8 cellular contexts compared by ENCODE assay signal in genomic region chr1:44707959-44708831, GRCh38. TPM values are rescaled to one million over a fixed set of nuclear protein-coding genes. Genes with fewer than 3 reads are reported as not detected.
DNase-seq lines count a peak whose midpoint lies in the region; ATAC-seq and TF ChIP-seq lines count a peak whose summit lies in the region.

No MANE protein-coding gene starts in this region.

- H3K4me1 ChIP-seq in cardiac muscle cell (ENCODE audit: low read depth) (no peaks in the 10 kb centered on the region), gastrocnemius medialis (peaks cover 0 to 4% of the 10 kb centered on the region in 2 donors)

- CTCF ChIA-PET in activated CD4-positive, alpha-beta T cell treated with anti-CD3 and anti-CD28 coated beads for 36 hours (lab: Charles Lee), result interaction anchor here (0.6 to 1.6 kb wide), 4 partner anchors 10 to 120 kb away, joined by 4 to 7 read pairs (median 6); partner anchors contain the start of gene RPS8

- peak overlapping the region; percentile 42 for H3K4me3 Mint-ChIP-seq in activated CD4-positive, alpha-beta T cell treated with anti-CD3 and anti-CD28 coated beads for 36 hours
- peak overlapping the region; percentile 47 for H3K4me3 Mint-ChIP-seq in activated T-helper 2 cell treated with anti-CD3 and anti-CD28 coated beads, Interferon-gamma antibody, Interleukin-2, Interleukin-4, amounts not matched to agents 10 μg/mL and 5 μg/mL and 100 μg/mL, durations not matched to agents 14 hours and 24 hours and 36 hours (ENCODE audit: low read depth)

- intact Hi-C loops in activated CD4-positive, alpha-beta T cell treated with anti-CD3 and anti-CD28 coated beads for 36 hours (cut with DNase I, micrococcal nuclease), result no loop called here
- intact Hi-C loops in activated T-helper 2 cell treated with anti-CD3 and anti-CD28 coated beads, Interferon-gamma antibody, Interleukin-2, Interleukin-4, amounts not matched to agents 10 μg/mL and 5 μg/mL and 100 μg/mL, durations not matched to agents 14 hours and 24 hours and 36 hours (cut with micrococcal nuclease), result no loop called here
- intact Hi-C loops in gastrocnemius medialis (cut with DNase I; ENCODE audit: low total_unique reads), result no loop called here

- H3K27me3 ChIP-seq in cardiac muscle cell, result no peaks in the 10 kb centered on the region
- H3K27me3 ChIP-seq in gastrocnemius medialis, result no peaks in the 10 kb centered on the region

- H3K9me3 Mint-ChIP-seq in activated CD4-positive, alpha-beta T cell treated with anti-CD3 and anti-CD28 coated beads for 36 hours (ENCODE audit: low read depth), result no peaks in the 10 kb centered on the region
- H3K9me3 Mint-ChIP-seq in activated T-helper 2 cell treated with anti-CD3 and anti-CD28 coated beads, Interferon-gamma antibody, Interleukin-2, Interleukin-4, amounts not matched to agents 10 μg/mL and 5 μg/mL and 100 μg/mL, durations not matched to agents 14 hours and 24 hours and 36 hours, result no peaks in the 10 kb centered on the region

- no peak overlapping the region for H3K4me3 ChIP-seq in cardiac muscle cell
- H3K4me3 ChIP-seq in gastrocnemius medialis, result peak overlapping the region in 3 of 4 donors; percentile 17 to 39 (median 22)

- no peaks in the 10 kb centered on the region for H3K36me3 ChIP-seq in cardiac muscle cell
- H3K36me3 ChIP-seq in gastrocnemius medialis, result no peaks in the 10 kb centered on the region

- POLR2A ChIA-PET in activated CD4-positive, alpha-beta T cell treated with anti-CD3 and anti-CD28 coated beads for 36 hours (lab: Charles Lee), result interaction anchor here (1.0 kb wide), 1 partner anchor 13 kb away, joined by 6 read pairs; no protein-coding TSS in a partner anchor

- peak; percentile 43 for DNase-seq in activated CD4-positive, alpha-beta T cell treated with anti-CD3 and anti-CD28 coated beads for 36 hours
- DNase-seq in activated CD4-positive, alpha-beta T cell treated with anti-CD3 and anti-CD28 coated beads, Interleukin-2, amount 50 U/mL, for 4 hours, result no peak
- peak; percentile 73 for DNase-seq in MV-4-11 (lab: John Stamatoyannopoulos, UW)
- no peak for DNase-seq in activated T-helper 2 cell treated with anti-CD3 and anti-CD28 coated beads, Interferon-gamma antibody, Interleukin-2, Interleukin-4, amounts not matched to agents 10 μg/mL and 5 μg/mL and 100 μg/mL, durations not matched to agents 14 hours and 24 hours and 36 hours (ENCODE audit: low spot score)
- DNase-seq in cardiac muscle cell (ENCODE audit: low read depth in 1 of 2, low spot score in 1 of 2), result peak; percentile 47 to 71
- DNase-seq in gastrocnemius medialis, result no peak
- DNase-seq in NK-92 (lab: John Stamatoyannopoulos, UW; ENCODE audit: unreplicated experiment), result no peak
- DNase-seq in ecto neural progenitor cell (ENCODE audit: low spot score), result no peak

- H3K27ac ChIP-seq in cardiac muscle cell (no peak overlapping the region), gastrocnemius medialis (no peak overlapping the region)

- H3K9me3 ChIP-seq in cardiac muscle cell (ENCODE audit: low read depth), result no peaks in the 10 kb centered on the region
- no peaks in the 10 kb centered on the region for H3K9me3 ChIP-seq in gastrocnemius medialis

- no peak for TF ChIP-seq POLR2A in gastrocnemius medialis (IDR thresholded peaks at IDR 0.05)

- no peaks in the 10 kb centered on the region for H3K27me3 Mint-ChIP-seq in activated CD4-positive, alpha-beta T cell treated with anti-CD3 and anti-CD28 coated beads for 36 hours
- peaks cover 15% of the 10 kb centered on the region for H3K27me3 Mint-ChIP-seq in activated T-helper 2 cell treated with anti-CD3 and anti-CD28 coated beads, Interferon-gamma antibody, Interleukin-2, Interleukin-4, amounts not matched to agents 10 μg/mL and 5 μg/mL and 100 μg/mL, durations not matched to agents 14 hours and 24 hours and 36 hours (ENCODE audit: low read depth)

- no peaks in the 10 kb centered on the region for H3K36me3 Mint-ChIP-seq in activated CD4-positive, alpha-beta T cell treated with anti-CD3 and anti-CD28 coated beads for 36 hours (ENCODE audit: low read depth)
- no peaks in the 10 kb centered on the region for H3K36me3 Mint-ChIP-seq in activated T-helper 2 cell treated with anti-CD3 and anti-CD28 coated beads, Interferon-gamma antibody, Interleukin-2, Interleukin-4, amounts not matched to agents 10 μg/mL and 5 μg/mL and 100 μg/mL, durations not matched to agents 14 hours and 24 hours and 36 hours (ENCODE audit: low read depth)

- peak; percentile 76 for TF ChIP-seq CTCF in cardiac muscle cell (IDR thresholded peaks at IDR 0.05; ENCODE audit: low read depth, low read length)
- TF ChIP-seq CTCF in gastrocnemius medialis (IDR thresholded peaks at IDR 0.05 in 4 of 5, conservative IDR thresholded peaks at IDR 0.05 in 1 of 5), result peak in 4 of 5 experiments; percentile 37 to 64 (median 42)

- H3K27ac Mint-ChIP-seq in activated CD4-positive, alpha-beta T cell treated with anti-CD3 and anti-CD28 coated beads for 36 hours, result peak overlapping the region; percentile 62
- H3K27ac Mint-ChIP-seq in activated T-helper 2 cell treated with anti-CD3 and anti-CD28 coated beads, Interferon-gamma antibody, Interleukin-2, Interleukin-4, amounts not matched to agents 10 μg/mL and 5 μg/mL and 100 μg/mL, durations not matched to agents 14 hours and 24 hours and 36 hours, result peak overlapping the region; percentile 52

- in situ Hi-C loops in gastrocnemius medialis (cut with MboI; ENCODE audit: low sequenced_read_pairs in 4 of 4), result no loop called here

- peak; percentile 83 for ATAC-seq in activated CD4-positive, alpha-beta T cell treated with anti-CD3 and anti-CD28 coated beads for 36 hours
- peak; percentile 80 to 82 for ATAC-seq in gastrocnemius medialis

- peaks cover 14% of the 10 kb centered on the region for H3K4me1 Mint-ChIP-seq in activated CD4-positive, alpha-beta T cell treated with anti-CD3 and anti-CD28 coated beads for 36 hours
- peaks cover 8% of the 10 kb centered on the region for H3K4me1 Mint-ChIP-seq in activated T-helper 2 cell treated with anti-CD3 and anti-CD28 coated beads, Interferon-gamma antibody, Interleukin-2, Interleukin-4, amounts not matched to agents 10 μg/mL and 5 μg/mL and 100 μg/mL, durations not matched to agents 14 hours and 24 hours and 36 hours (ENCODE audit: low read depth)

RNA-seq across cellular contexts. Expression of gene RNU5D-1, which starts 22.8 kb away (rescaled TPM):
- not detected for total RNA-seq in activated CD4-positive, alpha-beta T cell treated with anti-CD3 and anti-CD28 coated beads for 36 hours
- not detected in 2 replicates for total RNA-seq in activated T-helper 2 cell treated with anti-CD3 and anti-CD28 coated beads, Interferon-gamma antibody, Interleukin-2, Interleukin-4, amounts not matched to agents 10 μg/mL and 5 μg/mL and 100 μg/mL, durations not matched to agents 14 hours and 24 hours and 36 hours
- total RNA-seq in cardiac muscle cell (not detected in 2 replicates), gastrocnemius medialis (not detected)
- not detected in 2 replicates for polyA plus RNA-seq in cardiac muscle cell

RNA-seq across cellular contexts. Expression of gene KIF2C, which starts 31.4 kb away (rescaled TPM):
- total RNA-seq in activated CD4-positive, alpha-beta T cell treated with anti-CD3 and anti-CD28 coated beads for 36 hours, result 100 to 1,000 TPM; 101 to 119 TPM
- total RNA-seq in activated T-helper 2 cell treated with anti-CD3 and anti-CD28 coated beads, Interferon-gamma antibody, Interleukin-2, Interleukin-4, amounts not matched to agents 10 μg/mL and 5 μg/mL and 100 μg/mL, durations not matched to agents 14 hours and 24 hours and 36 hours, result 82.7 and 83.5 TPM in 2 replicates
- total RNA-seq in cardiac muscle cell (11.0 and 80.8 TPM in 2 replicates), gastrocnemius medialis (under 1 TPM in 2 of 4 donors, not detected in 2; 0.46 to 0.55 TPM)
- polyA plus RNA-seq in cardiac muscle cell, result 10.0 and 82.5 TPM in 2 replicates

RNA-seq across cellular contexts. Expression of gene ARMH1, which starts 33.7 kb away (rescaled TPM):
- 10 to 100 TPM; 67.3 to 75.1 TPM for total RNA-seq in activated CD4-positive, alpha-beta T cell treated with anti-CD3 and anti-CD28 coated beads for 36 hours
- total RNA-seq in activated T-helper 2 cell treated with anti-CD3 and anti-CD28 coated beads, Interferon-gamma antibody, Interleukin-2, Interleukin-4, amounts not matched to agents 10 μg/mL and 5 μg/mL and 100 μg/mL, durations not matched to agents 14 hours and 24 hours and 36 hours, result 139 and 157 TPM in 2 replicates
- total RNA-seq in cardiac muscle cell, result 2.4 and 5.7 TPM in 2 replicates
- polyA plus RNA-seq in cardiac muscle cell, result 2.8 and 9.0 TPM in 2 replicates
- total RNA-seq in gastrocnemius medialis, result under 1 TPM in 1 of 4 donors, not detected in 3; 0.78 TPM

RNA-seq across cellular contexts. Expression of gene TMEM53, which starts 33.9 kb away (rescaled TPM):
- total RNA-seq in activated CD4-positive, alpha-beta T cell treated with anti-CD3 and anti-CD28 coated beads for 36 hours, result 1 to 10 TPM; 4.3 to 5.5 TPM
- total RNA-seq in activated T-helper 2 cell treated with anti-CD3 and anti-CD28 coated beads, Interferon-gamma antibody, Interleukin-2, Interleukin-4, amounts not matched to agents 10 μg/mL and 5 μg/mL and 100 μg/mL, durations not matched to agents 14 hours and 24 hours and 36 hours, result 6.3 and 6.7 TPM in 2 replicates
- total RNA-seq in cardiac muscle cell, result 15.2 and 23.6 TPM in 2 replicates
- 29.7 and 43.0 TPM in 2 replicates for polyA plus RNA-seq in cardiac muscle cell
- 1 to 10 TPM; 2.6 to 5.9 (median 4.2) TPM for total RNA-seq in gastrocnemius medialis

Comparison
In these comparisons a context has a peak if more than half of its experiments do, and no peak if none do; other contexts are left out.
1. DNase-seq: peak in activated CD4-positive, alpha-beta T cell treated with anti-CD3 and anti-CD28 coated beads for 36 hours (single experiment), MV-4-11 (single experiment) and cardiac muscle cell (2 of 2); none in activated CD4-positive, alpha-beta T cell treated with anti-CD3 and anti-CD28 coated beads, Interleukin-2, amount 50 U/mL, for 4 hours (0 of 2), activated T-helper 2 cell treated with anti-CD3 and anti-CD28 coated beads, Interferon-gamma antibody, Interleukin-2, Interleukin-4, amounts not matched to agents 10 μg/mL and 5 μg/mL and 100 μg/mL, durations not matched to agents 14 hours and 24 hours and 36 hours (single experiment), gastrocnemius medialis (0 of 2), NK-92 (single experiment) and ecto neural progenitor cell (single experiment).
2. RNA of gene ARMH1, which starts 33.7 kb away (total RNA-seq): 139 to 157 TPM in activated T-helper 2 cell treated with anti-CD3 and anti-CD28 coated beads, Interferon-gamma antibody, Interleukin-2, Interleukin-4, amounts not matched to agents 10 μg/mL and 5 μg/mL and 100 μg/mL, durations not matched to agents 14 hours and 24 hours and 36 hours and 67.3 to 75.1 TPM in activated CD4-positive, alpha-beta T cell treated with anti-CD3 and anti-CD28 coated beads for 36 hours; 2.4 to 5.7 TPM in cardiac muscle cell and 0.78 TPM in gastrocnemius medialis; every median in the first group is over 10 times any median in the second.